ENCODE assay signal across 17 cellular contexts in the genomic region with DNA sequence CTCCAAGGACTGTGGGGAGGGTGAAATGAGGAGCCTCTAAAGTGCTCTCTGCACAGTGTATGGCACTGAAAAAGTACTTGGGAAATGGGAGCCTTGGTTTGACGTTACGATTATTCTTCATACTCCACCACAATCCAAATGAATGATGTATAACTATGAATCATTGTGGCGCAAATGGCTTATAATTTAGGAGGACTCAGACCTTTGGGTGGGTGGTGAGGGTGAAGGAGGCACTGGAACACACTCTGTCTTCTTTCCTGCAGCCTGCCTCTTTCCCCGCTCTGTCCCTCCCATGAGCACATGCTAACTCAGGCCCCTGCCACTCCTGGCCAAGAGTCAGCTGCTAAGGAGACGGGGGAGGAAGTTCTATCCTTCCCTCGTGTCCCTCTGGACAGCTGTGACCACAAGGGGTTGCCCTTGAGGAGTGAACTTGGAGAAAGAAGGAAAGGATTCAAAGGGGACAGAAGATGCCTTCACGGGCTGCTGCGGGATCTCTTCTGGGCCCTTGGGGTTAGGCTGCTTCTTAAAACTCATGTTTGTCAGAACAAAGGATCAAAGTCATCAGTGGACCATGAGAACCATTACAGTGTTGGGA. TPM values are rescaled to one million over a fixed set of nuclear protein-coding genes. Genes with fewer than 3 reads are reported as not detected.
A peak's percentile ranks its signal among the peaks of the same experiment; 100 is the strongest.
DNase-seq lines count a peak whose midpoint lies in the region; ATAC-seq and TF ChIP-seq lines count a peak whose summit lies in the region.
"Had no signal": no experiment of that assay in that cellular context is flagged by ENCODE, and none has a peak within 500 bp of the region (broad histone marks: within the 10 kb centered on the region; RNA-seq: fewer than 3 reads in every experiment).

No MANE protein-coding gene starts in this region.

- no peak overlapping the region for H2AFZ ChIP-seq in Loucy (ENCODE audit: low read length)

- no peaks in the 10 kb centered on the region for H3K27me3 Mint-ChIP-seq in T-helper 1 cell treated with Interleukin-12 subunit alpha and Interleukin-12 subunit beta and Interleukin-4 antibody, amounts not matched to agents 30 μg/mL and 1 μg/mL, for 36 hours (ENCODE audit: low read depth)
- no peaks in the 10 kb centered on the region for H3K27me3 Mint-ChIP-seq in effector memory CD8-positive, alpha-beta T cell
- H3K27me3 Mint-ChIP-seq in osteocyte (ENCODE audit: unreplicated experiment), result no peaks in the 10 kb centered on the region

- peaks cover 68% of the 10 kb centered on the region for H3K36me3 Mint-ChIP-seq in T-helper 1 cell treated with Interleukin-12 subunit alpha and Interleukin-12 subunit beta and Interleukin-4 antibody, amounts not matched to agents 30 μg/mL and 1 μg/mL, for 36 hours (ENCODE audit: low read depth)
- H3K36me3 Mint-ChIP-seq in effector memory CD8-positive, alpha-beta T cell (ENCODE audit: insufficient read depth), result peaks cover 21% of the 10 kb centered on the region
- peaks cover 53% of the 10 kb centered on the region for H3K36me3 Mint-ChIP-seq in osteocyte (ENCODE audit: unreplicated experiment)

- H3K4me3 ChIP-seq in Loucy (ENCODE audit: low read length, poor library complexity, severe bottlenecking), result no peak overlapping the region
- H3K4me3 ChIP-seq: spleen, upper lobe of left lung had no signal

- no peaks in the 10 kb centered on the region for H3K27me3 ChIP-seq in Loucy (ENCODE audit: insufficient read depth, low read length, poor library complexity, severe bottlenecking)
- H3K27me3 ChIP-seq: spleen, upper lobe of left lung had no signal

- peaks cover 48% of the 10 kb centered on the region for H3K36me3 ChIP-seq in Loucy (ENCODE audit: insufficient read depth, low read length)

- peaks cover 23% of the 10 kb centered on the region for H3K4me1 Mint-ChIP-seq in T-helper 1 cell treated with Interleukin-12 subunit alpha and Interleukin-12 subunit beta and Interleukin-4 antibody, amounts not matched to agents 30 μg/mL and 1 μg/mL, for 36 hours (ENCODE audit: low read depth)
- H3K4me1 Mint-ChIP-seq in effector memory CD8-positive, alpha-beta T cell (ENCODE audit: low read depth in 2 of 2), result peaks cover 17% of the 10 kb centered on the region in 2 donors
- peaks cover 56% of the 10 kb centered on the region for H3K4me1 Mint-ChIP-seq in osteocyte (ENCODE audit: unreplicated experiment)
- H3K4me1 Mint-ChIP-seq: WTC11 had no signal

- peaks cover 12% of the 10 kb centered on the region for H3F3A ChIP-seq in Loucy (ENCODE audit: low read depth)

- no peak for TF ChIP-seq CTCF in Loucy (conservative IDR thresholded peaks at IDR 0.05; ENCODE audit: low read length)
- no peak for TF ChIP-seq CTCF in osteocyte (IDR thresholded peaks at IDR 0.05)

- H4K20me1 ChIP-seq in Loucy (ENCODE audit: insufficient read depth, low read length, poor library complexity, severe bottlenecking), result no peaks in the 10 kb centered on the region

- H3K9me2 ChIP-seq in Loucy (replicated peaks; ENCODE audit: low read depth, low read length), result no peaks in the 10 kb centered on the region

- no peaks in the 10 kb centered on the region for H3K9me3 Mint-ChIP-seq in T-helper 1 cell treated with Interleukin-12 subunit alpha and Interleukin-12 subunit beta and Interleukin-4 antibody, amounts not matched to agents 30 μg/mL and 1 μg/mL, for 36 hours
- H3K9me3 Mint-ChIP-seq in effector memory CD8-positive, alpha-beta T cell, result peaks cover 0 to 2% of the 10 kb centered on the region in 2 donors
- H3K9me3 Mint-ChIP-seq in osteocyte (ENCODE audit: unreplicated experiment), result peaks cover under 1% of the 10 kb centered on the region
- H3K9me3 Mint-ChIP-seq: WTC11 had no signal

- H3K4me3 Mint-ChIP-seq in T-helper 1 cell treated with Interleukin-12 subunit alpha and Interleukin-12 subunit beta and Interleukin-4 antibody, amounts not matched to agents 30 μg/mL and 1 μg/mL, for 36 hours, result no peak overlapping the region
- no peak overlapping the region for H3K4me3 Mint-ChIP-seq in effector memory CD8-positive, alpha-beta T cell
- no peak overlapping the region for H3K4me3 Mint-ChIP-seq in osteocyte (ENCODE audit: unreplicated experiment)
- H3K4me3 Mint-ChIP-seq: CD14-positive monocyte, WTC11 had no signal

- H3K9ac ChIP-seq in Loucy (ENCODE audit: low read depth, low read length, poor library complexity, severe bottlenecking), result peak overlapping the region; percentile 62

- no peak for DNase-seq in T-helper 1 cell
- DNase-seq in effector memory CD8-positive, alpha-beta T cell, result no peak
- peak; percentile 49 for DNase-seq in osteocyte (ENCODE audit: extremely low spot score, unreplicated experiment)
- no peak for DNase-seq in NCI-H2196 treated with DMSO at 0.1 percent for 48 hours (lab: John Stamatoyannopoulos, UW; ENCODE audit: unreplicated experiment)
- DNase-seq in retina, result no peak
- DNase-seq: activated CD8-positive, alpha-beta memory T cell treated with anti-CD3 and anti-CD28 coated beads, Interleukin-2, amount 50 U/mL, for 48 hours; amniotic stem cell; NCI-H1930; NCI-H526; spleen; stimulated activated naive CD4-positive, alpha-beta T cell treated with Interleukin-2 at 50 U/mL for 16 hours; upper lobe of left lung had no signal

- peak overlapping the region; percentile 74 for H3K4me2 ChIP-seq in Loucy (ENCODE audit: low read depth, low read length, poor library complexity, severe bottlenecking)

- H3K79me2 ChIP-seq in Loucy (ENCODE audit: insufficient read depth, low read length), result no peaks in the 10 kb centered on the region

- no peak for ATAC-seq in effector memory CD8-positive, alpha-beta T cell (replicated peaks)
- no peak for ATAC-seq in GM21528 (IDR thresholded peaks at IDR 0.05; ENCODE audit: low FRiP score, unreplicated experiment)
- ATAC-seq: WTC11 had no signal

- H3K27ac Mint-ChIP-seq in T-helper 1 cell treated with Interleukin-12 subunit alpha and Interleukin-12 subunit beta and Interleukin-4 antibody, amounts not matched to agents 30 μg/mL and 1 μg/mL, for 36 hours, result peak overlapping the region; percentile 43
- H3K27ac Mint-ChIP-seq in effector memory CD8-positive, alpha-beta T cell, result peak overlapping the region; percentile 35 to 77
- H3K27ac Mint-ChIP-seq in osteocyte (ENCODE audit: unreplicated experiment), result no peak overlapping the region
- H3K27ac Mint-ChIP-seq: WTC11 had no signal

- H3K4me1 ChIP-seq in Loucy (ENCODE audit: insufficient read depth, low read length, poor library complexity, severe bottlenecking), result peaks cover 54% of the 10 kb centered on the region

- no peaks in the 10 kb centered on the region for H3K9me3 ChIP-seq in Loucy (ENCODE audit: insufficient read depth, low read depth, low read length)
- H3K9me3 ChIP-seq: spleen, upper lobe of left lung had no signal

RNA-seq across cellular contexts. Expression of gene POLR1A, which starts 36.5 kb away (rescaled TPM):
- 43.2 and 49.5 TPM in 2 replicates for total RNA-seq in osteocyte

RNA-seq across cellular contexts. Expression of gene PTCD3, which starts 36.8 kb away (rescaled TPM):
- total RNA-seq in osteocyte, result 70.9 and 71.8 TPM in 2 replicates
